Comparison of ENCODE assay signal across 26 cellular contexts in the genomic region with DNA sequence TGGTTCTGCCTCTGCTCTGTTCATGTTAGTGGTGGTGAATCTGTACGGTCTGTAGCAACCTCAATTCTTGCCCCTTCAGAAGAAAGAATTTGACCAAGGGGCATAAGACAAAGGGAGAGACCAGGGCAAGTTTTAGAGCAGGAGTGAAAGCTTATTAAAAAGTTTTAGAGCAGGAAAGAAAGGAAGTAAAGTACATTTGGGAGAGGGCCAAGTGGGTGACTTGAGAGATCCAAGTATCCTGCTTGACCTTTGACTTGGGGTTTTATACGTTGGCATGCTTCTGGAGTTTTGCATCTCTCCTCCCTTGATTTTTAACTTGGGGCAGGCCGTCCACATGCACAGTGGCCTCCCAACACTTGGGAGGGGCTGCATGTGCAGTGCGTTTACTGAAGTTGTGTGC.
DNase-seq lines count a peak whose midpoint lies in the region; ATAC-seq, FAIRE-seq and TF ChIP-seq lines count a peak whose summit lies in the region.
"Had no signal": no experiment of that assay in that cellular context is flagged by ENCODE, and none has a peak within 500 bp of the region (broad histone marks: within the 10 kb centered on the region; RNA-seq: fewer than 3 reads in every experiment).

No MANE protein-coding gene starts in this region.

- no peaks in the 10 kb centered on the region for H3K27me3 ChIP-seq in colonic mucosa
- H3K27me3 ChIP-seq: BE2C, BLaER1 had no signal

- TF ChIP-seq CTCF in HEK293 (tag by site-specific recombination; IDR thresholded peaks at IDR 0.05) (no peak), colonic mucosa (IDR thresholded peaks at IDR 0.05) (no peak), mucosa of descending colon (IDR thresholded peaks at IDR 0.05) (no peak)

- H3K27ac Mint-ChIP-seq in activated naive CD8-positive, alpha-beta T cell treated with anti-CD3 and anti-CD28 coated beads, Interleukin-2, amount 50 U/mL, for 24 hours, result no peak overlapping the region
- H3K27ac Mint-ChIP-seq: CD14-positive monocyte; CD4-positive, alpha-beta memory T cell; CD8-positive, alpha-beta memory T cell had no signal

- no peak for TF ChIP-seq POLR2A in H54 (IDR thresholded peaks at IDR 0.05; ENCODE audit: low read depth, low read length)

- CTCF ChIA-PET in HEK293 (lab: Yijun Ruan, JAX), result no interaction called here

- H3K4me3 ChIP-seq in HEK293 (ENCODE audit: low read depth, low read length) (no peak overlapping the region), colonic mucosa (no peak overlapping the region), mucosa of descending colon (no peak overlapping the region)
- H3K4me3 ChIP-seq: BLaER1 had no signal

- H3K27me3 Mint-ChIP-seq in activated naive CD8-positive, alpha-beta T cell treated with anti-CD3 and anti-CD28 coated beads, Interleukin-2, amount 50 U/mL, for 24 hours, result no peaks in the 10 kb centered on the region
- H3K27me3 Mint-ChIP-seq: CD4-positive, alpha-beta memory T cell; CD4-positive, CD25-positive, alpha-beta regulatory T cell had no signal

- ATAC-seq in mucosa of descending colon, result peak; percentile 20
- no peak for ATAC-seq in activated naive CD8-positive, alpha-beta T cell treated with anti-CD3 and anti-CD28 coated beads, Interleukin-2, amount 50 U/mL, for 24 hours
- ATAC-seq in HG03521 (IDR thresholded peaks at IDR 0.05; ENCODE audit: unreplicated experiment), result no peak

- no peak for FAIRE-seq in H54 (lab: Jason Lieb, UNC)
- FAIRE-seq: A204.1, G401.6, GM12891, GM19239 had no signal

- POLR2A ChIA-PET in HEK293 (lab: Yijun Ruan, JAX), result no interaction called here

- H3K4me1 ChIP-seq in HEK293 (ENCODE audit: control insufficient read depth, insufficient read depth, low read length), result no peaks in the 10 kb centered on the region
- peaks cover 3% of the 10 kb centered on the region for H3K4me1 ChIP-seq in colonic mucosa
- peaks cover 9% of the 10 kb centered on the region for H3K4me1 ChIP-seq in mucosa of descending colon (ENCODE audit: low read depth)
- H3K4me1 ChIP-seq: BE2C had no signal

- no peaks in the 10 kb centered on the region for H3K36me3 Mint-ChIP-seq in activated naive CD8-positive, alpha-beta T cell treated with anti-CD3 and anti-CD28 coated beads, Interleukin-2, amount 50 U/mL, for 24 hours (ENCODE audit: low read depth)
- H3K36me3 Mint-ChIP-seq: CD14-positive monocyte; CD4-positive, alpha-beta memory T cell; CD4-positive, CD25-positive, alpha-beta regulatory T cell had no signal

- H3K36me3 ChIP-seq in HEK293 (ENCODE audit: control insufficient read depth in 2 of 2, insufficient read depth in 1 of 2, low read length in 2 of 2) (no peaks in the 10 kb centered on the region), colonic mucosa (no peaks in the 10 kb centered on the region), mucosa of descending colon (ENCODE audit: low read depth) (no peaks in the 10 kb centered on the region)
- H3K36me3 ChIP-seq: BE2C, BLaER1 had no signal

- H3K27ac ChIP-seq in HEK293 (ENCODE audit: extremely low read depth, low read depth, low read length) (no peak overlapping the region), colonic mucosa (peak overlapping the region; percentile 8)
- H3K27ac ChIP-seq: BLaER1 had no signal

- H3K4me1 Mint-ChIP-seq in activated naive CD8-positive, alpha-beta T cell treated with anti-CD3 and anti-CD28 coated beads, Interleukin-2, amount 50 U/mL, for 24 hours, result peaks cover 3% of the 10 kb centered on the region
- H3K4me1 Mint-ChIP-seq: CD8-positive, alpha-beta memory T cell had no signal

- H3K9me3 ChIP-seq in HEK293 (ENCODE audit: control insufficient read depth, insufficient read depth, low read depth, low read length), result no peaks in the 10 kb centered on the region
- no peaks in the 10 kb centered on the region for H3K9me3 ChIP-seq in colonic mucosa
- H3K9me3 ChIP-seq in mucosa of descending colon, result no peaks in the 10 kb centered on the region
- H3K9me3 ChIP-seq: BE2C had no signal

- H3K9me3 Mint-ChIP-seq in activated naive CD8-positive, alpha-beta T cell treated with anti-CD3 and anti-CD28 coated beads, Interleukin-2, amount 50 U/mL, for 24 hours, result no peaks in the 10 kb centered on the region

- intact Hi-C loops in colonic mucosa (cut with DNase I) (no loop called here), mucosa of descending colon (cut with DNase I, micrococcal nuclease) (no loop called here)

- no peak overlapping the region for H3K9ac ChIP-seq in colonic mucosa (ENCODE audit: low read depth in 2 of 2, low read length in 2 of 2)
- H3K9ac ChIP-seq: BLaER1 had no signal

- peak; percentile 33 for DNase-seq in colonic mucosa
- no peak for DNase-seq in mucosa of descending colon
- no peak for DNase-seq in NCI-H1930 (lab: John Stamatoyannopoulos, UW)
- no peak for DNase-seq in activated naive CD8-positive, alpha-beta T cell treated with anti-CD3 and anti-CD28 coated beads, Interleukin-2, amount 50 U/mL, for 24 hours
- DNase-seq in H54 (ENCODE audit: insufficient read length, low spot score), result no peak
- DNase-seq: 8988T; ACHN; BE2C; C1 segment of cervical spinal cord; CD4-positive, alpha-beta memory T cell; CD4-positive, CD25-positive, alpha-beta regulatory T cell; CD8-positive, alpha-beta memory T cell; COR-L47; DMS 273 treated with DMSO at 0.1 percent for 48 hours; DMS153; DMS53; DMS79; GF-D8 had no signal

- no peak overlapping the region for H3K4me3 Mint-ChIP-seq in activated naive CD8-positive, alpha-beta T cell treated with anti-CD3 and anti-CD28 coated beads, Interleukin-2, amount 50 U/mL, for 24 hours
- H3K4me3 Mint-ChIP-seq: CD14-positive monocyte; CD4-positive, alpha-beta memory T cell; CD4-positive, CD25-positive, alpha-beta regulatory T cell; CD8-positive, alpha-beta memory T cell had no signal

TF ChIP-seq in HEK293, 187 proteins besides CTCF, POLR2A, EP300 and RAD21:
- peak; percentile 61 for TF ChIP-seq SETDB1 (IDR thresholded peaks at IDR 0.05; ENCODE audit: insufficient read length, low read length)
- no peak for TF ChIP-seq ZNF223 (tag by site-specific recombination; IDR thresholded peaks at IDR 0.05)
- TF ChIP-seq, protein P1, sequence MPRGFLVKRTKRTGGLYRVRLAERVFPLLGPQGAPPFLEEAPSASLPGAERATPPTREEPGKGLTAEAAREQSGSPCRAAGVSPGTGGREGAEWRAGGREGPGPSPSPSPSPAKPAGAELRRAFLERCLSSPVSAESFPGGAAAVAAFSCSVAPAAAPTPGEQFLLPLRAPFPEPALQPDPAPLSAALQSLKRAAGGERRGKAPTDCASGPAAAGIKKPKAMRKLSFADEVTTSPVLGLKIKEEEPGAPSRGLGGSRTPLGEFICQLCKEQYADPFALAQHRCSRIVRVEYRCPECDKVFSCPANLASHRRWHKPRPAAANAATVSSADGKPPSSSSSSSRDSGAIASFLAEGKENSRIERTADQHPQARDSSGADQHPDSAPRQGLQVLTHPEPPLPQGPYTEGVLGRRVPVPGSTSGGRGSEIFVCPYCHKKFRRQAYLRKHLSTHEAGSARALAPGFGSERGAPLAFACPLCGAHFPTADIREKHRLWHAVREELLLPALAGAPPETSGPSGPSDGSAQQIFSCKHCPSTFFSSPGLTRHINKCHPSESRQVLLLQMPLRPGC (tag by site-specific recombination; IDR thresholded peaks at IDR 0.05), result no peak
- TF ChIP-seq, protein P2, sequence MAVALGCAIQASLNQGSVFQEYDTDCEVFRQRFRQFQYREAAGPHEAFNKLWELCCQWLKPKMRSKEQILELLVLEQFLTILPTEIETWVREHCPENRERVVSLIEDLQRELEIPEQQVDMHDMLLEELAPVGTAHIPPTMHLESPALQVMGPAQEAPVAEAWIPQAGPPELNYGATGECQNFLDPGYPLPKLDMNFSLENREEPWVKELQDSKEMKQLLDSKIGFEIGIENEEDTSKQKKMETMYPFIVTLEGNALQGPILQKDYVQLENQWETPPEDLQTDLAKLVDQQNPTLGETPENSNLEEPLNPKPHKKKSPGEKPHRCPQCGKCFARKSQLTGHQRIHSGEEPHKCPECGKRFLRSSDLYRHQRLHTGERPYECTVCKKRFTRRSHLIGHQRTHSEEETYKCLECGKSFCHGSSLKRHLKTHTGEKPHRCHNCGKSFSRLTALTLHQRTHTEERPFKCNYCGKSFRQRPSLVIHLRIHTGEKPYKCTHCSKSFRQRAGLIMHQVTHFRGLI (tag by site-specific recombination; IDR thresholded peaks at IDR 0.05), result no peak
- no peak for TF ChIP-seq ZBTB1 (tag by site-specific recombination; IDR thresholded peaks at IDR 0.05)
